ENCODE assay signal across 15 cellular contexts in genomic region chr1:72851597-72851996, GRCh38.
DNase-seq lines count a peak whose midpoint lies in the region; ATAC-seq and TF ChIP-seq lines count a peak whose summit lies in the region.
"Had no signal": no experiment of that assay in that cellular context is flagged by ENCODE, and none has a peak within 500 bp of the region (broad histone marks: within the 10 kb centered on the region; RNA-seq: fewer than 3 reads in every experiment).

No MANE protein-coding gene starts in this region.

- peak; percentile 64 for ATAC-seq in WTC11
- ATAC-seq: CD8-positive, alpha-beta T cell; GM12878; HepG2 had no signal

- H3K36me3 Mint-ChIP-seq in WTC11 (no peaks in the 10 kb centered on the region), progenitor cell of endocrine pancreas (ENCODE audit: insufficient read depth) (no peaks in the 10 kb centered on the region)
- no peaks in the 10 kb centered on the region for H3K36me3 Mint-ChIP-seq in CD4-positive, alpha-beta memory T cell
- no peaks in the 10 kb centered on the region for H3K36me3 Mint-ChIP-seq in CD8-positive, alpha-beta memory T cell
- H3K36me3 Mint-ChIP-seq: CD8-positive, alpha-beta T cell had no signal

- H3K4me1 Mint-ChIP-seq in WTC11 (peaks cover 34% of the 10 kb centered on the region), progenitor cell of endocrine pancreas (ENCODE audit: low read depth) (peaks cover 5% of the 10 kb centered on the region)
- H3K4me1 Mint-ChIP-seq in CD4-positive, alpha-beta memory T cell = no peaks in the 10 kb centered on the region
- H3K4me1 Mint-ChIP-seq in CD8-positive, alpha-beta memory T cell = no peaks in the 10 kb centered on the region

- no peak for TF ChIP-seq CTCF in WTC11 (IDR thresholded peaks at IDR 0.05)
- TF ChIP-seq CTCF in progenitor cell of endocrine pancreas (IDR thresholded peaks at IDR 0.05; ENCODE audit: unreplicated experiment) = no peak

- no peak overlapping the region for H3K27ac ChIP-seq in CD4-positive, alpha-beta memory T cell (ENCODE audit: low read depth, low read length)
- no peak overlapping the region for H3K27ac ChIP-seq in CD8-positive, alpha-beta memory T cell (ENCODE audit: low read depth, low read length)
- H3K27ac ChIP-seq: C4-2B had no signal

- H3K9me3 Mint-ChIP-seq in WTC11 = no peaks in the 10 kb centered on the region
- H3K9me3 Mint-ChIP-seq in progenitor cell of endocrine pancreas (ENCODE audit: low read depth) = no peaks in the 10 kb centered on the region
- peaks cover 0 to 19% (median 3%) of the 10 kb centered on the region in 8 donors for H3K9me3 Mint-ChIP-seq in CD4-positive, alpha-beta memory T cell
- H3K9me3 Mint-ChIP-seq in CD8-positive, alpha-beta memory T cell = peaks cover 0 to 28% (median 8%) of the 10 kb centered on the region in 5 donors
- H3K9me3 Mint-ChIP-seq: HFFc6 had no signal

- H3K36me3 ChIP-seq in CD4-positive, alpha-beta memory T cell (ENCODE audit: insufficient read depth, low read length) = no peaks in the 10 kb centered on the region
- H3K36me3 ChIP-seq in CD8-positive, alpha-beta memory T cell (ENCODE audit: insufficient read depth, low read length) = no peaks in the 10 kb centered on the region
- H3K36me3 ChIP-seq: BE2C had no signal

- H3K4me1 ChIP-seq in CD4-positive, alpha-beta memory T cell (ENCODE audit: insufficient read depth, low read length) = no peaks in the 10 kb centered on the region
- H3K4me1 ChIP-seq in CD8-positive, alpha-beta memory T cell (ENCODE audit: insufficient read depth, low read length) = no peaks in the 10 kb centered on the region
- H3K4me1 ChIP-seq: BE2C, Caco-2 had no signal

- H3K27me3 ChIP-seq in CD4-positive, alpha-beta memory T cell (ENCODE audit: insufficient read depth, low read length) = no peaks in the 10 kb centered on the region
- H3K27me3 ChIP-seq in CD8-positive, alpha-beta memory T cell (ENCODE audit: insufficient read depth, low read length, poor library complexity, severe bottlenecking) = no peaks in the 10 kb centered on the region
- H3K27me3 ChIP-seq: BE2C had no signal

- H3K27ac Mint-ChIP-seq in WTC11 (no peak overlapping the region), progenitor cell of endocrine pancreas (peak overlapping the region; percentile 48)
- H3K27ac Mint-ChIP-seq in CD4-positive, alpha-beta memory T cell = no peak overlapping the region
- no peak overlapping the region for H3K27ac Mint-ChIP-seq in CD8-positive, alpha-beta memory T cell
- H3K27ac Mint-ChIP-seq: CD8-positive, alpha-beta T cell; HFFc6 had no signal

- DNase-seq in NCI-H187 (lab: John Stamatoyannopoulos, UW) = peak; percentile 54 to 70
- DNase-seq in NCI-H524 treated with DMSO at 0.1 percent for 48 hours (lab: John Stamatoyannopoulos, UW) = peak; percentile 49
- no peak for DNase-seq in WTC11 (ENCODE audit: low spot score)
- DNase-seq in progenitor cell of endocrine pancreas (ENCODE audit: low spot score, unreplicated experiment) = no peak
- no peak for DNase-seq in CD4-positive, alpha-beta memory T cell
- no peak for DNase-seq in effector CD8-positive, alpha-beta T cell (lab: John Stamatoyannopoulos, UW)
- DNase-seq in CD8-positive, alpha-beta memory T cell = no peak
- DNase-seq: BE2C; Caco-2; CD8-positive, alpha-beta T cell; HCEC 1CT; HFFc6 had no signal

- H3K9me3 ChIP-seq in CD4-positive, alpha-beta memory T cell (ENCODE audit: control insufficient read depth in 1 of 2, low read length in 2 of 2) = no peaks in the 10 kb centered on the region
- H3K9me3 ChIP-seq in CD8-positive, alpha-beta memory T cell (ENCODE audit: low read length) = no peaks in the 10 kb centered on the region
- H3K9me3 ChIP-seq: BE2C, Caco-2 had no signal

- intact Hi-C loops in CD4-positive, alpha-beta memory T cell (cut with micrococcal nuclease) = no loop called here

- H3K4me3 ChIP-seq in CD4-positive, alpha-beta memory T cell (ENCODE audit: low read length in 2 of 2) = no peak overlapping the region
- H3K4me3 ChIP-seq in CD8-positive, alpha-beta memory T cell (ENCODE audit: low read length) = no peak overlapping the region
- H3K4me3 ChIP-seq: GM12878 had no signal

- CTCF ChIA-PET in WTC11 (lab: Charles Lee) = no interaction called here
- CTCF ChIA-PET in CD4-positive, alpha-beta memory T cell (lab: Charles Lee; ENCODE audit: partially characterized antibody) = no interaction called here
- CTCF ChIA-PET in CD8-positive, alpha-beta memory T cell (lab: Charles Lee) = no interaction called here

- H3K27me3 Mint-ChIP-seq in WTC11 (ENCODE audit: low read depth) (no peaks in the 10 kb centered on the region), progenitor cell of endocrine pancreas (no peaks in the 10 kb centered on the region)
- H3K27me3 Mint-ChIP-seq in CD4-positive, alpha-beta memory T cell = no peaks in the 10 kb centered on the region
- no peaks in the 10 kb centered on the region for H3K27me3 Mint-ChIP-seq in CD8-positive, alpha-beta memory T cell

- H3K4me3 Mint-ChIP-seq in WTC11 (no peak overlapping the region), progenitor cell of endocrine pancreas (ENCODE audit: low read depth) (no peak overlapping the region)
- H3K4me3 Mint-ChIP-seq in CD4-positive, alpha-beta memory T cell = no peak overlapping the region
- H3K4me3 Mint-ChIP-seq in CD8-positive, alpha-beta memory T cell = no peak overlapping the region
- H3K4me3 Mint-ChIP-seq: CD8-positive, alpha-beta T cell; HFFc6 had no signal

- POLR2A ChIA-PET in WTC11 (lab: Charles Lee) = no interaction called here
- POLR2A ChIA-PET in CD4-positive, alpha-beta memory T cell (lab: Charles Lee; ENCODE audit: partially characterized antibody) = no interaction called here
- POLR2A ChIA-PET in CD8-positive, alpha-beta memory T cell (lab: Charles Lee) = no interaction called here

TF ChIP-seq in WTC11, 78 proteins besides CTCF, POLR2A, EP300 and RAD21:
- TF ChIP-seq TCF7 (CRISPR knock-in tag; IDR thresholded peaks at IDR 0.05; ENCODE audit: low read depth) = no peak
- TF ChIP-seq, protein P1, sequence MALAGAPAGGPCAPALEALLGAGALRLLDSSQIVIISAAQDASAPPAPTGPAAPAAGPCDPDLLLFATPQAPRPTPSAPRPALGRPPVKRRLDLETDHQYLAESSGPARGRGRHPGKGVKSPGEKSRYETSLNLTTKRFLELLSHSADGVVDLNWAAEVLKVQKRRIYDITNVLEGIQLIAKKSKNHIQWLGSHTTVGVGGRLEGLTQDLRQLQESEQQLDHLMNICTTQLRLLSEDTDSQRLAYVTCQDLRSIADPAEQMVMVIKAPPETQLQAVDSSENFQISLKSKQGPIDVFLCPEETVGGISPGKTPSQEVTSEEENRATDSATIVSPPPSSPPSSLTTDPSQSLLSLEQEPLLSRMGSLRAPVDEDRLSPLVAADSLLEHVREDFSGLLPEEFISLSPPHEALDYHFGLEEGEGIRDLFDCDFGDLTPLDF (CRISPR knock-in tag; IDR thresholded peaks at IDR 0.05) = no peak
- TF ChIP-seq ZNF396 (CRISPR knock-in tag; IDR thresholded peaks at IDR 0.05; ENCODE audit: borderline replicate concordance) = no peak

Comparison
In these comparisons a context has a peak if more than half of its experiments do, and no peak if none do; other contexts are left out.
1. DNase-seq: peak in NCI-H187 (2 of 2) and NCI-H524 treated with DMSO at 0.1 percent for 48 hours (single experiment); none in WTC11 (single experiment), progenitor cell of endocrine pancreas (single experiment), CD4-positive, alpha-beta memory T cell (0 of 5), effector CD8-positive, alpha-beta T cell (single experiment) and CD8-positive, alpha-beta memory T cell (0 of 5).